Comparison of ENCODE assay signal across 21 cellular contexts in genomic region chrX:63664741-63665140, GRCh38.
"Had no signal": no experiment of that assay in that cellular context is flagged by ENCODE, and none has a peak within 500 bp of the region (broad histone marks: within the 10 kb centered on the region; RNA-seq: fewer than 3 reads in every experiment).

No MANE protein-coding gene starts in this region.

- H3K36me3 ChIP-seq: neutrophil, transverse colon had no signal

- H3K4me3 Mint-ChIP-seq: naive thymus-derived CD8-positive, alpha-beta T cell had no signal

- H3K9me3 Mint-ChIP-seq: naive thymus-derived CD8-positive, alpha-beta T cell had no signal

- H3K79me2 ChIP-seq: hepatocyte had no signal

- H3K27me3 Mint-ChIP-seq: naive thymus-derived CD8-positive, alpha-beta T cell had no signal

- H3K4me1 Mint-ChIP-seq: naive thymus-derived CD8-positive, alpha-beta T cell had no signal

- DNase-seq: dermis blood vessel endothelial cell; esophagus squamous epithelium; foreskin keratinocyte; head of caudate nucleus; left colon; left ventricle myocardium superior; mesendoderm; naive thymus-derived CD8-positive, alpha-beta T cell; psoas muscle; stimulated activated CD4-positive, alpha-beta T cell treated with anti-CD3 and anti-CD28 coated beads, Interleukin-2, amount 100 ng/mL, for 24 hours; stimulated activated naive CD4-positive, alpha-beta T cell; stomach; substantia nigra; transverse colon had no signal

- ATAC-seq: foreskin keratinocyte; left colon; left ventricle myocardium superior; naive thymus-derived CD8-positive, alpha-beta T cell; psoas muscle; sciatic nerve had no signal

- H3K27ac ChIP-seq: esophagus squamous epithelium, foreskin keratinocyte, hepatocyte, neutrophil, psoas muscle, skin epidermis, stomach, transverse colon had no signal

- H3K4me3 ChIP-seq: esophagus squamous epithelium, hepatocyte, lung, psoas muscle, skin epidermis, stomach, thoracic aorta, transverse colon had no signal

- H3K27me3 ChIP-seq: esophagus squamous epithelium, foreskin keratinocyte, hepatocyte, neutrophil, stomach, transverse colon had no signal

- H3K9me3 ChIP-seq: esophagus squamous epithelium, neutrophil, stomach, thoracic aorta, transverse colon had no signal

- H2AFZ ChIP-seq: hepatocyte had no signal

- H3K4me2 ChIP-seq: hepatocyte had no signal

- FAIRE-seq: urothelium cell line had no signal

- H3K4me1 ChIP-seq: esophagus squamous epithelium, foreskin keratinocyte, psoas muscle, stomach, transverse colon had no signal
